In the genomic region with DNA sequence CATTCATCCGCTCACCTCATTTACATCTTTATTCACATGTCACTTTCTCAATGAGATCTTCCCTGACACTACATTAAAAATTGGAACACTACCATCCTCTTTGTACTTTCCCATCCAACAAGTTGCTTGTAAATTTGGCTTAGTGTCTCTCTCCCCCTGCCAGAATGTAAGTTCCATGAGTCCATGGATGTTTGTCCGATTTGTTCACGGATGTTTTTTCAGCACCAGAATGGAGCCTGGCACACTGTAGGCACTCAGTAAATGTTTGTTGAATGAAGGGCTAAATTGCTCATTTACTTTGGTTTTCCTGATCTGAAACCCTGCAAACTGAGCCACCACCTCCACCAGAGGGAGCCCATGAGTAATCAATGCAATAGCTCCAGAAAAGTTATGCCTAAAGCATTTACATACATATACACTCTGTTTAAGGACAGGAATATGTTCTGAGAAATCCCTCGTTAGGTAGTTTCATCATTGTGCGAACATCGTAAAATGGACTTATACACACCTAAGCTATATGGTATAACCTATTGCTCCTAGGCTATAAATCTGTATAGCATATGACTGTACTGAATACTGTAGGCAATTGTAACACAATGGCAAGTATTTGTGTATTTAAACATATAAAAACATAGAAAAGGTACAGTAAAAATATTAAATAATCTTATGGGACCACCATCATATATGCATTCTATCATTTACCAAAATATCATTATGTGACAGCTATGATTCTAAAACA, we compare ENCODE assay signal across 8 cellular contexts. TPM values are rescaled to one million over a fixed set of nuclear protein-coding genes. Genes with fewer than 3 reads are reported as not detected.
DNase-seq lines count a peak whose midpoint lies in the region; ATAC-seq and TF ChIP-seq lines count a peak whose summit lies in the region.

No MANE protein-coding gene starts in this region.

- ATAC-seq in HG02571 (IDR thresholded peaks at IDR 0.05; ENCODE audit: unreplicated experiment) (no peak), HG03135 (IDR thresholded peaks at IDR 0.05; ENCODE audit: unreplicated experiment) (no peak)

- TF ChIP-seq CTCF in LNCaP clone FGC (IDR thresholded peaks at IDR 0.05; ENCODE audit: control insufficient read depth, extremely low read depth, insufficient read depth) (peak; percentile 83), progenitor cell of endocrine pancreas (IDR thresholded peaks at IDR 0.05; ENCODE audit: unreplicated experiment) (peak; percentile 79)

- DNase-seq in DMS53 treated with DMSO at 0.1 percent for 48 hours (lab: John Stamatoyannopoulos, UW; ENCODE audit: unreplicated experiment) (peak; percentile 65), LNCaP clone FGC (ENCODE audit: low read depth) (peak; percentile 90), SK-MEL-5 (ENCODE audit: low read depth, low spot score) (peak; percentile 80), globus pallidus (ENCODE audit: low spot score) (peak; percentile 77), progenitor cell of endocrine pancreas (ENCODE audit: low spot score, unreplicated experiment) (peak; percentile 44)
- DNase-seq in activated effector memory CD4-positive, alpha-beta T cell treated with anti-CD3 and anti-CD28 coated beads, Interleukin-2, amount 50 U/mL, for 16 hours = peak; percentile 91

- peaks cover 1% of the 10 kb centered on the region for H3K27me3 Mint-ChIP-seq in progenitor cell of endocrine pancreas

- peak overlapping the region; percentile 43 for H3K4me3 Mint-ChIP-seq in progenitor cell of endocrine pancreas (ENCODE audit: low read depth)

- in situ Hi-C loops in SK-MEL-5 (cut with HindIII; ENCODE audit: low pct_unique_long_range_greater_than_20kb, low sequenced_read_pairs) = no loop called here

- peaks cover 10% of the 10 kb centered on the region for H3K4me1 Mint-ChIP-seq in progenitor cell of endocrine pancreas (ENCODE audit: low read depth)

- no peaks in the 10 kb centered on the region for H3K36me3 Mint-ChIP-seq in progenitor cell of endocrine pancreas (ENCODE audit: insufficient read depth)

- H3K27ac Mint-ChIP-seq in progenitor cell of endocrine pancreas = no peak overlapping the region

- H3K9me3 Mint-ChIP-seq in progenitor cell of endocrine pancreas (ENCODE audit: low read depth) = no peaks in the 10 kb centered on the region

- H3K4me3 ChIP-seq in LNCaP clone FGC (ENCODE audit: low read depth, low read length) = no peak overlapping the region

RNA-seq across cellular contexts. Expression of a gene that starts 2.8 kb away (rescaled TPM):
- total RNA-seq in SK-MEL-5 (2014; rRNA removed; shearing (Covaris generic)) = 20.9 and 22.6 TPM in 2 replicates
- 10.3 and 17.3 TPM in 2 replicates for polyA plus RNA-seq in SK-MEL-5 (2015; cell fraction: cytosol; rRNA removed)
- polyA plus RNA-seq in SK-MEL-5 (2015; cell fraction: nucleus; rRNA removed) = 43.0 and 43.7 TPM in 2 replicates
- 41.3 and 42.5 TPM in 2 replicates for total RNA-seq in progenitor cell of endocrine pancreas
